ENCODE assay signal across 8 cellular contexts in genomic region chr5:72848474-72849428, GRCh38. TPM values are rescaled to one million over a fixed set of nuclear protein-coding genes. Genes with fewer than 3 reads are reported as not detected.
DNase-seq lines count a peak whose midpoint lies in the region; ATAC-seq and TF ChIP-seq lines count a peak whose summit lies in the region.

No MANE protein-coding gene starts in this region.

- H4K91ac ChIP-seq in neuronal stem cell (ENCODE audit: low read depth, low read length, poor library complexity): no peak overlapping the region

- peak overlapping the region; percentile 95 for H3K9ac ChIP-seq in neuronal stem cell (ENCODE audit: low read depth, low read length, poor library complexity)

- H3K36me3 ChIP-seq in ACC112 (ENCODE audit: insufficient read depth, low read length) (peaks cover 35% of the 10 kb centered on the region), neuronal stem cell (replicated peaks in 1 of 2; ENCODE audit: control insufficient read depth in 2 of 2, insufficient read depth in 2 of 2, low read length in 2 of 2) (peaks cover 3 to 46% of the 10 kb centered on the region in 2 donors), suprapubic skin (no peaks in the 10 kb centered on the region)

- WGBS in neuronal stem cell (ENCODE audit: extremely low coverage in 2 of 2, insufficient read length in 2 of 2, insufficient replicate concordance in 1 of 2), 2 donors: no CpG with 5 or more reads among the region's 81 CpGs
- WGBS in suprapubic skin: under 1% methylated on average over 18 of the region's 81 CpGs

- peak overlapping the region; percentile 84 for H2AK5ac ChIP-seq in neuronal stem cell (ENCODE audit: low read depth, low read length)

- TF ChIP-seq POLR2A in suprapubic skin (IDR thresholded peaks at IDR 0.05): no peak

- peak overlapping the region; percentile 94 for H2BK5ac ChIP-seq in neuronal stem cell (ENCODE audit: low read length)

- no peaks in the 10 kb centered on the region for H3K79me1 ChIP-seq in neuronal stem cell (ENCODE audit: low read depth, low read length)

- peak overlapping the region; percentile 75 for H2BK15ac ChIP-seq in neuronal stem cell (ENCODE audit: low read length)

- peak; percentile 71 for DNase-seq in OCI-M1 (lab: John Stamatoyannopoulos, UW)
- DNase-seq in activated effector memory CD4-positive, alpha-beta T cell treated with Interleukin-2 at 50 U/mL for 16 hours: peak; percentile 20
- no peak for DNase-seq in foreskin keratinocyte
- DNase-seq in neuronal stem cell (ENCODE audit: low spot score): peak; percentile 23
- peak; percentile 76 to 78 for DNase-seq in suprapubic skin (ENCODE audit: low spot score in 2 of 2)

- no peak overlapping the region for H2BK12ac ChIP-seq in neuronal stem cell (ENCODE audit: low read length)

- TF ChIP-seq CTCF in foreskin keratinocyte (conservative IDR thresholded peaks at IDR 0.05) (no peak), suprapubic skin (IDR thresholded peaks at IDR 0.05) (no peak)

- H3K14ac ChIP-seq in neuronal stem cell (ENCODE audit: low read length): peak overlapping the region; percentile 71

- ATAC-seq in GM18502 (IDR thresholded peaks at IDR 0.05; ENCODE audit: poor library complexity, unreplicated experiment) (peak; percentile 58), HG02970 (IDR thresholded peaks at IDR 0.05; ENCODE audit: low FRiP score, unreplicated experiment) (peak; percentile 45), foreskin keratinocyte (peak; percentile 48)

- H3K4me3 ChIP-seq in ACC112 (ENCODE audit: low read depth, low read length) (peak overlapping the region; percentile 94), neuronal stem cell (ENCODE audit: low read length in 2 of 2) (peak overlapping the region; percentile 77 to 96), suprapubic skin (peak overlapping the region; percentile 92)

- H3K79me2 ChIP-seq in ACC112 (ENCODE audit: control insufficient read depth, insufficient read depth, low read length, unreplicated experiment): peaks cover 100% of the 10 kb centered on the region

- peak overlapping the region; percentile 95 for H3K23ac ChIP-seq in neuronal stem cell (ENCODE audit: low read depth, low read length, poor library complexity)

- H3K27me3 ChIP-seq in ACC112 (ENCODE audit: insufficient read depth, low read length) (no peaks in the 10 kb centered on the region), foreskin keratinocyte (no peaks in the 10 kb centered on the region), neuronal stem cell (ENCODE audit: control insufficient read depth in 3 of 3, insufficient read depth in 3 of 3, low read depth in 1 of 3, low read length in 3 of 3) (no peaks in the 10 kb centered on the region), suprapubic skin (no peaks in the 10 kb centered on the region)

- H3K4me2 ChIP-seq in neuronal stem cell (ENCODE audit: insufficient read depth, low read length, poor library complexity, severe bottlenecking): peak overlapping the region; percentile 41

- H2AFZ ChIP-seq in ACC112 (ENCODE audit: low read length, unreplicated experiment): peak overlapping the region; percentile 4
- H2AFZ ChIP-seq in neuronal stem cell (ENCODE audit: low read length): peak overlapping the region; percentile 85

- H3K4me1 ChIP-seq in ACC112 (ENCODE audit: control insufficient read depth, insufficient read depth, low read length, unreplicated experiment): peaks cover 60% of the 10 kb centered on the region
- peaks cover 39% of the 10 kb centered on the region for H3K4me1 ChIP-seq in foreskin keratinocyte
- peaks cover 3 to 13% of the 10 kb centered on the region in 2 donors for H3K4me1 ChIP-seq in neuronal stem cell (ENCODE audit: control insufficient read depth in 2 of 2, insufficient read depth in 1 of 2, low read depth in 1 of 2, low read length in 2 of 2)
- peaks cover 52% of the 10 kb centered on the region for H3K4me1 ChIP-seq in suprapubic skin

- H3K4ac ChIP-seq in neuronal stem cell (ENCODE audit: low read length): no peak overlapping the region

- H2BK120ac ChIP-seq in neuronal stem cell (ENCODE audit: low read depth, low read length): no peak overlapping the region

- no peak for TF ChIP-seq EP300 in suprapubic skin (IDR thresholded peaks at IDR 0.05)

- H3K27ac ChIP-seq in ACC112 (ENCODE audit: low read depth, low read length): peak overlapping the region; percentile 78
- H3K27ac ChIP-seq in foreskin keratinocyte: peak overlapping the region; percentile 45
- peak overlapping the region; percentile 94 for H3K27ac ChIP-seq in neuronal stem cell (replicated peaks; ENCODE audit: low read length)
- H3K27ac ChIP-seq in suprapubic skin: peak overlapping the region; percentile 97

- H3K18ac ChIP-seq in neuronal stem cell (ENCODE audit: low read length): peak overlapping the region; percentile 98

- no peak overlapping the region for H4K8ac ChIP-seq in neuronal stem cell (ENCODE audit: low read depth, low read length)

- H3K9me3 ChIP-seq in neuronal stem cell (replicated peaks in 1 of 2; ENCODE audit: control insufficient read depth in 2 of 2, insufficient read depth in 1 of 2, low read depth in 1 of 2, low read length in 2 of 2) (no peaks in the 10 kb centered on the region), suprapubic skin (no peaks in the 10 kb centered on the region)

RNA-seq across cellular contexts. Expression of gene TNPO1, which starts 32.3 kb away (rescaled TPM):
- total RNA-seq in foreskin keratinocyte (107 and 115 TPM in 2 replicates), suprapubic skin (10 to 100 TPM; 40.7 to 81.0 (median 51.2) TPM)
- polyA plus RNA-seq in foreskin keratinocyte: 22.3 and 26.7 TPM in 2 replicates
- 59.0 TPM for polyA plus RNA-seq in neuronal stem cell (2013, experiment 1 of 2)
- 59.8 TPM for polyA plus RNA-seq in neuronal stem cell (2013, experiment 2 of 2)

Comparison
In these comparisons a context has a peak if more than half of its experiments do, and no peak if none do; other contexts are left out.
1. H3K27ac ChIP-seq: peak in every context shown above with its lines; median percentile 97 in suprapubic skin; 94 in neuronal stem cell; 78 in ACC112; 45 in foreskin keratinocyte.
2. DNase-seq: peak in OCI-M1 (single experiment), activated effector memory CD4-positive, alpha-beta T cell treated with Interleukin-2 at 50 U/mL for 16 hours (single experiment), neuronal stem cell (single experiment) and suprapubic skin (2 of 2); none in foreskin keratinocyte (0 of 2).
3. Peak in every context shown above with its lines, with median percentiles within 50 percentile points of each other: H3K4me3 ChIP-seq and ATAC-seq.